ENCODE assay signal across 5 cellular contexts in the genomic region with DNA sequence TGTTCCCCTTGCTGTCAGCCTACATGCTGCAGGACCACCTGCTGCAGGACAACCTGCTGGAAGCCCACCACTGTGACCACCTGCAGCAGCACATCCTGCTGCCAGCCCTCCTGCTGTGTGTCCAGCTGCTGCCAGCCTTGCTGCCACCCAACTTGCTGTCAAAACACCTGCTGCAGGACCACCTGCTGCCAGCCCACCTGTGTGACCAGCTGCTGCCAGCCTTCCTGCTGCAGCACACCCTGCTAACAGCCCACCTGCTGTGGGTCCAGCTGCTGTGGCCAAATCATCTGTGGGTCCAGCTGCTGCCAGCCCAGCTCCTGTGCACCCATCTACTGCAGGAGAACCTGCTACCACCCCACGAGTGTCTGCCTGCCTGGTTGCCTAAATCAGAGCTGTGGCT. TPM values are rescaled to one million over a fixed set of nuclear protein-coding genes. Genes with fewer than 3 reads are reported as not detected.
"Had no signal": no experiment of that assay in that cellular context is flagged by ENCODE, and none has a peak within 500 bp of the region (broad histone marks: within the 10 kb centered on the region; RNA-seq: fewer than 3 reads in every experiment).

No MANE protein-coding gene starts in this region.

RNA-seq across cellular contexts. Expression of a gene that starts 4.2 kb away (rescaled TPM):
- total RNA-seq: HepG2, HT-29, HT1080, IMR-90, K562 had no signal

RNA-seq across cellular contexts. Expression of a gene that starts 6.1 kb away (rescaled TPM):
- total RNA-seq: HepG2, HT-29, HT1080, IMR-90, K562 had no signal

RNA-seq across cellular contexts. Expression of a gene that starts 16.1 kb away (rescaled TPM):
- total RNA-seq: HepG2, HT-29, HT1080, IMR-90, K562 had no signal

RNA-seq across cellular contexts. Expression of a gene that starts 21.8 kb away (rescaled TPM):
- total RNA-seq: HepG2, HT-29, HT1080, IMR-90, K562 had no signal

RNA-seq across cellular contexts. Expression of a gene that starts 31.3 kb away (rescaled TPM):
- total RNA-seq: HepG2, HT-29, HT1080, IMR-90, K562 had no signal
